In genomic region chr21:41816583-41817165, GRCh38 we compare ENCODE assay signal across 8 cellular contexts. TPM values are rescaled to one million over a fixed set of nuclear protein-coding genes. Genes with fewer than 3 reads are reported as not detected.
DNase-seq lines count a peak whose midpoint lies in the region; ATAC-seq, FAIRE-seq and TF ChIP-seq lines count a peak whose summit lies in the region.

No MANE protein-coding gene starts in this region.

- peak; percentile 74 for ATAC-seq in GM21447 (IDR thresholded peaks at IDR 0.05; ENCODE audit: unreplicated experiment)
- peak; percentile 88 for ATAC-seq in activated CD4-positive, alpha-beta T cell treated with anti-CD3 and anti-CD28 coated beads for 36 hours
- ATAC-seq in HepG2 = peak; percentile 89
- no peak for ATAC-seq in GM18861 (IDR thresholded peaks at IDR 0.05; ENCODE audit: unreplicated experiment)

- TF ChIP-seq RAD21 in HepG2 (CRISPR knock-in tag; IDR thresholded peaks at IDR 0.05) = peak; percentile 68

- no peak overlapping the region for H3K4me3 ChIP-seq in choroid plexus epithelial cell (ENCODE audit: low read depth, low read length)
- no peak overlapping the region for H3K4me3 ChIP-seq in HepG2 (replicated peaks in 1 of 3; ENCODE audit: insufficient read depth in 1 of 3, low read depth in 2 of 3, low read length in 3 of 3)

- intact Hi-C loops in activated CD4-positive, alpha-beta T cell treated with anti-CD3 and anti-CD28 coated beads for 36 hours (cut with DNase I, micrococcal nuclease) = loop anchor here (1.0 to 2.0 kb wide), 3 partner anchors 204 to 301 kb away; no protein-coding TSS in a partner anchor
- intact Hi-C loops in HepG2 (cut with micrococcal nuclease; ENCODE audit: unreplicated experiment) = loop anchor here (1.0 to 5.0 kb wide), 5 partner anchors 38 to 300 kb away; partner anchors contain the start of gene RIPK4

- no peak overlapping the region for H2AFZ ChIP-seq in HepG2 (ENCODE audit: low read length)

- no peaks in the 10 kb centered on the region for H3K9me3 Mint-ChIP-seq in activated CD4-positive, alpha-beta T cell treated with anti-CD3 and anti-CD28 coated beads for 36 hours (ENCODE audit: low read depth)

- no peak overlapping the region for H3K9ac ChIP-seq in HepG2 (ENCODE audit: insufficient read depth, low read depth, low read length)

- CTCF ChIA-PET in activated CD4-positive, alpha-beta T cell treated with anti-CD3 and anti-CD28 coated beads for 36 hours (lab: Charles Lee) = interaction anchor here (0.6 to 2.3 kb wide), 29 partner anchors 9 to 1567 kb away, joined by 3 to 24 read pairs (median 4); no protein-coding TSS in a partner anchor
- CTCF ChIA-PET in HepG2 (lab: Yijun Ruan, JAX; ENCODE audit: low intra/inter-chr PET ratio, low total read pairs) = interaction anchor here (1.2 to 2.6 kb wide), 4 partner anchors 205 to 301 kb away, joined by 3 to 78 read pairs (median 4); no protein-coding TSS in a partner anchor

- TF ChIP-seq EP300 in HepG2 (IDR thresholded peaks at IDR 0.05; ENCODE audit: low read depth in 2 of 2, low read length in 2 of 2) = no peak
- no peak for TF ChIP-seq EP300 in HepG2 (CRISPR knock-in tag; IDR thresholded peaks at IDR 0.05; ENCODE audit: borderline replicate concordance)

- BruUV-seq in HepG2 (replicated peaks; lab: Mats Ljungman, UMichigan) = no TSS peak

- FAIRE-seq in HepG2 (lab: Jason Lieb, UNC) = no peak

- peaks cover 15% of the 10 kb centered on the region for H3K36me3 Mint-ChIP-seq in activated CD4-positive, alpha-beta T cell treated with anti-CD3 and anti-CD28 coated beads for 36 hours (ENCODE audit: low read depth)

- in situ Hi-C loops in HepG2 (cut with HindIII; ENCODE audit: extremely low pct_ligation_motif_present, low pct_unique_long_range_greater_than_20kb) = no loop called here

- POLR2A ChIA-PET in activated CD4-positive, alpha-beta T cell treated with anti-CD3 and anti-CD28 coated beads for 36 hours (lab: Charles Lee) = no interaction called here
- POLR2A ChIA-PET in HepG2 (lab: Yijun Ruan, JAX) = interaction anchor here (0.7 kb wide), 1 partner anchor 204 kb away, joined by 3 read pairs; no protein-coding TSS in a partner anchor

- H3K27me3 Mint-ChIP-seq in activated CD4-positive, alpha-beta T cell treated with anti-CD3 and anti-CD28 coated beads for 36 hours = no peaks in the 10 kb centered on the region

- DNase-seq in C1 segment of cervical spinal cord (lab: John Stamatoyannopoulos, UW) = peak in 10 of 14 donors; percentile 2 to 56 (median 26)
- peak; percentile 35 for DNase-seq in NCI-H1092 (lab: John Stamatoyannopoulos, UW)
- DNase-seq in activated CD4-positive, alpha-beta T cell treated with anti-CD3 and anti-CD28 coated beads for 36 hours = peak; percentile 78
- DNase-seq in choroid plexus epithelial cell (ENCODE audit: low read depth) = peak; percentile 72
- peak; percentile 23 for DNase-seq in HepG2 (ENCODE audit: low spot score)
- peak; percentile 34 to 54 for DNase-seq in stimulated activated CD4-positive, alpha-beta T cell treated with anti-CD3 and anti-CD28 coated beads, Interleukin-4, amount 100 ng/mL, for 48 hours (ENCODE audit: low read depth in 2 of 2)

- TF ChIP-seq CTCF in choroid plexus epithelial cell (conservative IDR thresholded peaks at IDR 0.05; ENCODE audit: low read depth, low read length) (peak; percentile 94), HepG2 (CRISPR knock-in tag; IDR thresholded peaks at IDR 0.05) (peak; percentile 82)

- H3K79me2 ChIP-seq in HepG2 (ENCODE audit: insufficient read depth, low read length) = no peaks in the 10 kb centered on the region

- no peak overlapping the region for H3K4me3 Mint-ChIP-seq in activated CD4-positive, alpha-beta T cell treated with anti-CD3 and anti-CD28 coated beads for 36 hours

- H3K9me3 ChIP-seq in HepG2 (ENCODE audit: low read length) = no peaks in the 10 kb centered on the region

- peaks cover 4 to 17% of the 10 kb centered on the region in 2 experiments; a peak in 4 of 5 replicates for H3K36me3 ChIP-seq in HepG2 (replicated peaks in 1 of 2; ENCODE audit: control insufficient read depth in 1 of 2, insufficient read depth in 2 of 2, low read length in 2 of 2)

- no peak overlapping the region for H3K4me2 ChIP-seq in HepG2 (ENCODE audit: low read depth, low read length)

- H3K4me1 ChIP-seq in HepG2 (ENCODE audit: insufficient read depth, low read length) = no peaks in the 10 kb centered on the region

- no peak overlapping the region for H3K27ac ChIP-seq in HepG2 (ENCODE audit: extremely low read length, insufficient read depth, low read length)

- H4K20me1 ChIP-seq in HepG2 (ENCODE audit: insufficient read depth, low read length) = no peaks in the 10 kb centered on the region

- WGBS in HepG2 (ENCODE audit: low lambda C conversion rate) = 60% methylated on average over 12 of the region's 12 CpGs

- no peak for TF ChIP-seq POLR2A in HepG2 (IDR thresholded peaks at IDR 0.05; ENCODE audit: insufficient read depth in 1 of 2, low read depth in 2 of 2, low read length in 2 of 2)

- no peaks in the 10 kb centered on the region; a peak in 1 of 5 replicates for H3K27me3 ChIP-seq in HepG2 (ENCODE audit: control insufficient read depth in 1 of 2, insufficient read depth in 2 of 2, low read length in 2 of 2)

- peaks cover 6% of the 10 kb centered on the region for H3K4me1 Mint-ChIP-seq in activated CD4-positive, alpha-beta T cell treated with anti-CD3 and anti-CD28 coated beads for 36 hours

- no peak overlapping the region for H3K27ac Mint-ChIP-seq in activated CD4-positive, alpha-beta T cell treated with anti-CD3 and anti-CD28 coated beads for 36 hours

TF ChIP-seq in HepG2, 621 proteins besides CTCF, POLR2A, EP300 and RAD21 (continues in another document):
- TF ChIP-seq HNRNPLL (IDR thresholded peaks at IDR 0.05; ENCODE audit: low read depth, low read length, poor library complexity, severe bottlenecking) = peak; percentile 27
- peak; percentile 89 for TF ChIP-seq STAG1 (CRISPR knock-in tag; IDR thresholded peaks at IDR 0.05)
- TF ChIP-seq BCLAF1 (IDR thresholded peaks at IDR 0.05) = no peak
- no peak for TF ChIP-seq ZNF619 (CRISPR knock-in tag; IDR thresholded peaks at IDR 0.05)
- no peak for TF ChIP-seq IRF9 (CRISPR knock-in tag; IDR thresholded peaks at IDR 0.05; ENCODE audit: borderline replicate concordance)
- TF ChIP-seq ZNF781 (CRISPR knock-in tag; IDR thresholded peaks at IDR 0.05; ENCODE audit: borderline replicate concordance, not compliant biosample characterization) = no peak
- no peak for TF ChIP-seq SALL1 (CRISPR knock-in tag; IDR thresholded peaks at IDR 0.05)
- peak; percentile 48 for TF ChIP-seq XRCC5 (optimal IDR thresholded peaks at IDR 0.05; ENCODE audit: low read length)

RNA-seq across cellular contexts. Expression of gene RIPK4, which starts 49.8 kb away (rescaled TPM):
- under 1 TPM; 0.56 to 0.64 TPM for total RNA-seq in activated CD4-positive, alpha-beta T cell treated with anti-CD3 and anti-CD28 coated beads for 36 hours
- total RNA-seq in HepG2 (2016; rRNA removed; fragmentation: Illumina TruSeq; extraction: Trizol) = 4.9 and 5.3 TPM in 2 replicates
- total RNA-seq in HepG2 (2016; cell fraction: cytosol; rRNA removed; fragmentation: Illumina TruSeq; extraction: Trizol; ENCODE audit: low read depth) = 0.51 and 0.71 TPM in 2 replicates
- 4.4 and 5.2 TPM in 2 replicates for total RNA-seq in HepG2 (2016; cell fraction: insoluble cytoplasmic fraction; rRNA removed; fragmentation: Illumina TruSeq; extraction: Trizol)
- 2.1 and 2.3 TPM in 2 replicates for total RNA-seq in HepG2 (2016; cell fraction: membrane; rRNA removed; fragmentation: Illumina TruSeq; extraction: Trizol)
- total RNA-seq in HepG2 (2016; cell fraction: nucleus; rRNA removed; fragmentation: Illumina TruSeq; extraction: Trizol) = 3.5 and 4.3 TPM in 2 replicates
- 3.1 and 3.7 TPM in 2 replicates for polyA plus RNA-seq in HepG2 (2011; rRNA removed)
- polyA plus RNA-seq in HepG2 (2011; cell fraction: cytosol; rRNA removed) = 2.8 TPM in 2 replicates
- polyA plus RNA-seq in HepG2 (2011; cell fraction: nucleus; rRNA removed) = 11.6 and 15.3 TPM in 2 replicates
- 5.1 and 8.2 TPM in 2 replicates for polyA plus RNA-seq in HepG2 (2012)
- polyA plus RNA-seq in HepG2 (2016; cell fraction: cytosol; fragmentation: Illumina TruSeq; extraction: Trizol; ENCODE audit: low read depth) = 0.29 and 0.38 TPM in 2 replicates
- 3.7 and 4.2 TPM in 2 replicates for polyA plus RNA-seq in HepG2 (2016; cell fraction: insoluble cytoplasmic fraction; fragmentation: Illumina TruSeq; extraction: Trizol; ENCODE audit: low read depth)
- polyA plus RNA-seq in HepG2 (2016; cell fraction: membrane; fragmentation: Illumina TruSeq; extraction: Trizol; ENCODE audit: low read depth) = 0.65 and 1.0 TPM in 2 replicates
- 6.2 and 7.7 TPM in 2 replicates for polyA plus RNA-seq in HepG2 (2016; cell fraction: nucleus; fragmentation: Illumina TruSeq; extraction: Trizol; ENCODE audit: insufficient read depth, low read depth)
- polyA minus RNA-seq in HepG2 (2011; rRNA and poly(A)+ RNA removed; ENCODE audit: low replicate concordance) = 0.70 and 14.5 TPM in 2 replicates
- 6.3 and 8.3 TPM in 2 replicates for polyA minus RNA-seq in HepG2 (2011; cell fraction: cytosol; rRNA and poly(A)+ RNA removed)
- 4.6 and 8.5 TPM in 2 replicates for polyA minus RNA-seq in HepG2 (2011; cell fraction: nucleus; rRNA and poly(A)+ RNA removed)

Comparison
In these comparisons a context has a peak if more than half of its experiments do, and no peak if none do; other contexts are left out.
1. DNase-seq: peak in every context shown above with its lines; median percentile 78 in activated CD4-positive, alpha-beta T cell treated with anti-CD3 and anti-CD28 coated beads for 36 hours; 72 in choroid plexus epithelial cell; 44 in stimulated activated CD4-positive, alpha-beta T cell treated with anti-CD3 and anti-CD28 coated beads, Interleukin-4, amount 100 ng/mL, for 48 hours; 35 in NCI-H1092; 26 in C1 segment of cervical spinal cord; 23 in HepG2.